Comparison of ENCODE assay signal across 1 cellular context in the genomic region with DNA sequence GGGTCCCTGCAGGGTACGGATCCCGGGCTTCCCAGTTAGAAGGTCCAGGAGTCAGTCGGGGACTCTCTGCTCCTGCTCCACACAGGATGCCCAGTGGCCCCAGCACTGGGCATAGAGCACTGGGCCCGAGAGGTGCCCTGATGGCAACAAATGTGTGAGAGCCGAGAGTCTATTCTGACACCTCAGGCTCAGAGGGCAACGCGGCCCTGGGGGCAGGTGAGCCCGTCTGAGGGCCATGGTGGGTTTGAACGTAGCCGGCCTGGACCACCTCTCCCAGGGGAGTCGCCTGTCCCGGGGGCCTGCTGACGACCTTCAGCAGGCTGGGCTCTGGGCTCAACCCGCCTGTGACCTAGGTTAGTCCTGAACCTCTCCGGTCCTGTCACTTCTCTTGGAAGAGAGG. TPM values are rescaled to one million over a fixed set of nuclear protein-coding genes. Genes with fewer than 3 reads are reported as not detected.
"Had no signal": no experiment of that assay in that cellular context is flagged by ENCODE, and none has a peak within 500 bp of the region (broad histone marks: within the 10 kb centered on the region; RNA-seq: fewer than 3 reads in every experiment).

No MANE protein-coding gene starts in this region.

RNA-seq across cellular contexts. Expression of a gene that starts 23.2 kb away (rescaled TPM):
- total RNA-seq: G401 had no signal
